ENCODE assay signal across 8 cellular contexts in the genomic region with DNA sequence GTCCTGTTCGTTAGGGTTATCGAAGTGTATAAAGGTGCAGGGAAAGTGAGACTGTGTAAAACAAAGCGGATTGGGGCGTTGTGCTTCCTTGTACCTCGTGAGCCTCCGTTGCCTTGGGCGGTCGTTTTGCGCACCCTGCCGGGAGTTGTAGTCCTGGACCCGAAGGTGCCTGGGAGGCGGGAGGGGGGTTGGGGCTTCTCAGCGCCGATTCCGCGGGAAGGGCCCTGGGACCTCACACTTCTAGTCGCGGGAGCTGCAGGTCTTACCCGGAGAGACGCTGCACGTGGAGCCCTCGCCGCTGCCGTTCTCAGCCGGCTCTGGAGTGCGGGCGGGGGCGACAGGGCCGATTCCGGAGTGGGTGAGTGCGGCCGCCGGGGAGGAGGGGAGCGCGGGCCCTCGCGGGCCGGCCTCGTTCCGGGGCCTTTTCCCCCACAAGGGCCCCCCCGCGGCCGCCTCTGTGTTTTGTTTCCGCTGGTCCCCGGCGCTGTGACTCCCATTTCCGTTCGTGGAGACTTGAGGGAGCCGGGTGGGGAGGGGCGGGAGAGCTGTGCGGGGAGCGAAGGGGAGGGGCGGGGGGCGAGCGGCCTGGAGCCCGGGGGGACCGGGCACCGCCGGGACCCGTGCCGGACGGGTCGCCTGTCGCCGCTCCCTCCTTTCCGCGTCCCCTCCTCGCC. TPM values are rescaled to one million over a fixed set of nuclear protein-coding genes. Genes with fewer than 3 reads are reported as not detected.
DNase-seq lines count a peak whose midpoint lies in the region; ATAC-seq, FAIRE-seq and TF ChIP-seq lines count a peak whose summit lies in the region.

No MANE protein-coding gene starts in this region.

- CTCF ChIA-PET in activated naive CD4-positive, alpha-beta T cell treated with anti-CD3 and anti-CD28 coated beads for 36 hours (lab: Charles Lee), result interaction anchor here (0.9 to 4.2 kb wide), 4 partner anchors 12 to 127 kb away, joined by 3 to 26 read pairs (median 4); no protein-coding TSS in a partner anchor

- H3K4me1 ChIP-seq in Loucy (ENCODE audit: insufficient read depth, low read length, poor library complexity, severe bottlenecking) (peaks cover 50% of the 10 kb centered on the region), SJSA1 (replicated peaks) (peaks cover 10% of the 10 kb centered on the region), gastroesophageal sphincter (peaks cover 0 to 57% (median 25%) of the 10 kb centered on the region in 3 donors), neutrophil (ENCODE audit: control insufficient read depth in 1 of 2, insufficient read depth in 1 of 2, low read depth in 1 of 2, low read length in 1 of 2) (peaks cover 20 to 23% of the 10 kb centered on the region in 2 experiments)

- H3K4me1 Mint-ChIP-seq in activated naive CD4-positive, alpha-beta T cell treated with anti-CD3 and anti-CD28 coated beads for 36 hours (ENCODE audit: low read depth), result peaks cover 48% of the 10 kb centered on the region

- H3K4me2 ChIP-seq in Loucy (ENCODE audit: low read depth, low read length, poor library complexity, severe bottlenecking), result peak overlapping the region; percentile 84

- peak; percentile 87 for ATAC-seq in gastroesophageal sphincter

- no peaks in the 10 kb centered on the region for H3K36me3 ChIP-seq in Loucy (ENCODE audit: insufficient read depth, low read length)
- H3K36me3 ChIP-seq in SJSA1, result peaks cover 10% of the 10 kb centered on the region
- H3K36me3 ChIP-seq in gastroesophageal sphincter, result peaks cover 0 to 3% of the 10 kb centered on the region in 2 donors
- H3K36me3 ChIP-seq in neutrophil, result no peaks in the 10 kb centered on the region

- H3K9me2 ChIP-seq in Loucy (replicated peaks; ENCODE audit: low read depth, low read length), result no peaks in the 10 kb centered on the region

- peak overlapping the region; percentile 97 for H2AFZ ChIP-seq in Loucy (ENCODE audit: low read length)

- intact Hi-C loops in activated naive CD4-positive, alpha-beta T cell treated with anti-CD3 and anti-CD28 coated beads for 36 hours (cut with micrococcal nuclease), result loop anchor here (1.0 to 2.0 kb wide), 5 partner anchors 55 to 278 kb away; no protein-coding TSS in a partner anchor

- peak overlapping the region; percentile 94 for H3K4me3 Mint-ChIP-seq in activated naive CD4-positive, alpha-beta T cell treated with anti-CD3 and anti-CD28 coated beads for 36 hours

- peak overlapping the region; percentile 99 for H3K27ac Mint-ChIP-seq in activated naive CD4-positive, alpha-beta T cell treated with anti-CD3 and anti-CD28 coated beads for 36 hours

- peak; percentile 22; the same call in 1 of the 2 replicates for TF ChIP-seq POLR2A in H54 (IDR thresholded peaks at IDR 0.05; ENCODE audit: low read depth, low read length)
- TF ChIP-seq POLR2A in gastroesophageal sphincter (IDR thresholded peaks at IDR 0.05), result peak; percentile 32 to 49

- FAIRE-seq in H54 (lab: Jason Lieb, UNC), result no peak

- no peaks in the 10 kb centered on the region for H3K27me3 Mint-ChIP-seq in activated naive CD4-positive, alpha-beta T cell treated with anti-CD3 and anti-CD28 coated beads for 36 hours (ENCODE audit: low read depth)

- WGBS in gastroesophageal sphincter (ENCODE audit: low coverage in 1 of 2), 2 donors, result 0 to 3% methylated on average over 9 to 10 of the region's 68 CpGs

- H3K9ac ChIP-seq in Loucy (ENCODE audit: low read depth, low read length, poor library complexity, severe bottlenecking), result peak overlapping the region; percentile 97

- H3F3A ChIP-seq in Loucy (ENCODE audit: low read depth), result no peaks in the 10 kb centered on the region

- H3K4me3 ChIP-seq in Loucy (ENCODE audit: low read length, poor library complexity, severe bottlenecking) (peak overlapping the region; percentile 97), SJSA1 (peak overlapping the region; percentile 92), gastroesophageal sphincter (peak overlapping the region; percentile 79 to 91), neutrophil (ENCODE audit: low read depth in 1 of 2, low read length in 1 of 2) (peak overlapping the region; percentile 95 to 97)

- TF ChIP-seq CTCF in Loucy (conservative IDR thresholded peaks at IDR 0.05; ENCODE audit: low read length), result no peak
- peak in 3 of 4 experiments; percentile 15 to 32 (median 17) for TF ChIP-seq CTCF in gastroesophageal sphincter (IDR thresholded peaks at IDR 0.05)
- no peak for TF ChIP-seq CTCF in neutrophil (IDR thresholded peaks at IDR 0.05)

- H3K27me3 ChIP-seq in Loucy (ENCODE audit: insufficient read depth, low read length, poor library complexity, severe bottlenecking) (no peaks in the 10 kb centered on the region), SJSA1 (replicated peaks) (no peaks in the 10 kb centered on the region), gastroesophageal sphincter (no peaks in the 10 kb centered on the region), neutrophil (no peaks in the 10 kb centered on the region)

- H3K79me2 ChIP-seq in Loucy (ENCODE audit: insufficient read depth, low read length), result peaks cover 88% of the 10 kb centered on the region

- peaks cover 12% of the 10 kb centered on the region for H3K36me3 Mint-ChIP-seq in activated naive CD4-positive, alpha-beta T cell treated with anti-CD3 and anti-CD28 coated beads for 36 hours (ENCODE audit: low read depth)

- no peak for TF ChIP-seq EP300 in gastroesophageal sphincter (IDR thresholded peaks at IDR 0.05)

- DNase-seq in EL (peak; percentile 85), H54 (ENCODE audit: insufficient read length, low spot score) (peak; percentile 66), SJSA1 (ENCODE audit: low read depth in 1 of 2, low spot score in 2 of 2) (peak; percentile 89 to 97), substantia nigra (lab: John Stamatoyannopoulos, UW) (peak; percentile 68 to 99 (median 90))
- DNase-seq in activated naive CD4-positive, alpha-beta T cell treated with anti-CD3 and anti-CD28 coated beads for 36 hours, result peak; percentile 89

- peaks cover 25% of the 10 kb centered on the region for H4K20me1 ChIP-seq in Loucy (ENCODE audit: insufficient read depth, low read length, poor library complexity, severe bottlenecking)

- H3K27ac ChIP-seq in SJSA1 (peak overlapping the region; percentile 95), gastroesophageal sphincter (peak overlapping the region; percentile 95 to 100 (median 97)), neutrophil (peak overlapping the region; percentile 92), substantia nigra (ENCODE audit: low read depth, low read length, poor library complexity, severe bottlenecking) (peak overlapping the region; percentile 97)

- H3K9me3 ChIP-seq in Loucy (ENCODE audit: insufficient read depth, low read depth, low read length) (no peaks in the 10 kb centered on the region), SJSA1 (replicated peaks) (no peaks in the 10 kb centered on the region), gastroesophageal sphincter (no peaks in the 10 kb centered on the region), neutrophil (no peaks in the 10 kb centered on the region)

- no peaks in the 10 kb centered on the region for H3K9me3 Mint-ChIP-seq in activated naive CD4-positive, alpha-beta T cell treated with anti-CD3 and anti-CD28 coated beads for 36 hours

RNA-seq across cellular contexts. Expression of a gene that starts 0.6 kb away (rescaled TPM):
- total RNA-seq in SJSA1 (2014; rRNA removed; shearing (Covaris generic)), result 19.7 and 28.8 TPM in 2 replicates
- 10 to 100 TPM; 18.5 to 21.2 TPM for total RNA-seq in activated naive CD4-positive, alpha-beta T cell treated with anti-CD3 and anti-CD28 coated beads for 36 hours
- 10 to 100 TPM; 17.0 to 30.0 (median 24.2) TPM for total RNA-seq in gastroesophageal sphincter

RNA-seq across cellular contexts. Expression of a gene that starts 0.7 kb away (rescaled TPM):
- 119 and 141 TPM in 2 replicates for total RNA-seq in SJSA1 (2014; rRNA removed; shearing (Covaris generic))
- 100 to 1,000 TPM; 124 to 132 TPM for total RNA-seq in activated naive CD4-positive, alpha-beta T cell treated with anti-CD3 and anti-CD28 coated beads for 36 hours
- 100 to 1,000 TPM; 108 to 158 (median 130) TPM for total RNA-seq in gastroesophageal sphincter

Comparison
In these comparisons a context has a peak if more than half of its experiments do, and no peak if none do; other contexts are left out.
1. Peak in every context shown above with its lines: DNase-seq, ATAC-seq, H3K4me3 ChIP-seq and H3K27ac ChIP-seq.
2. CTCF ChIP-seq: peak in gastroesophageal sphincter (3 of 4); none in Loucy (single experiment) and neutrophil (single experiment).